ENCODE assay signal across 34 cellular contexts in genomic region chr3:53183514-53183913, GRCh38.
"Had no signal": no experiment of that assay in that cellular context is flagged by ENCODE, and none has a peak within 500 bp of the region (broad histone marks: within the 10 kb centered on the region; RNA-seq: fewer than 3 reads in every experiment).

No MANE protein-coding gene starts in this region.

- H3K9me3 ChIP-seq: Peyer's patch had no signal

- H3K4me1 Mint-ChIP-seq: activated naive CD8-positive, alpha-beta T cell treated with anti-CD3 and anti-CD28 coated beads for 36 hours; activated T-helper 17 cell treated with anti-CD3 and anti-CD28 coated beads, Interleukin-2, amount 50 U/mL, for 72 hours had no signal

- H3K27ac Mint-ChIP-seq: activated CD4-positive, alpha-beta T cell treated with anti-CD3 and anti-CD28 coated beads, Interleukin-2, amount 10 ng/mL, durations not matched to agents 24 days and 14 days; activated CD8-positive, alpha-beta T cell treated with anti-CD3 and anti-CD28 coated beads for 36 hours; activated naive CD8-positive, alpha-beta T cell treated with anti-CD3 and anti-CD28 coated beads for 36 hours; activated T-cell treated with anti-CD3 and anti-CD28 coated beads, Interleukin-2, amount 50 U/mL, for 72 hours; activated T-helper 17 cell treated with anti-CD3 and anti-CD28 coated beads, Interleukin-2, amount 50 U/mL, for 72 hours had no signal

- H3K4me3 ChIP-seq: Peyer's patch had no signal

- H3K27me3 Mint-ChIP-seq: activated CD4-positive, alpha-beta T cell treated with anti-CD3 and anti-CD28 coated beads, Interleukin-2, amount 10 ng/mL, durations not matched to agents 24 days and 14 days; activated CD8-positive, alpha-beta T cell treated with anti-CD3 and anti-CD28 coated beads for 36 hours; activated naive CD8-positive, alpha-beta T cell treated with anti-CD3 and anti-CD28 coated beads for 36 hours; activated T-helper 17 cell treated with anti-CD3 and anti-CD28 coated beads, Interleukin-2, amount 50 U/mL, for 72 hours had no signal

- H3K9me3 Mint-ChIP-seq: activated CD4-positive, alpha-beta T cell treated with anti-CD3 and anti-CD28 coated beads, Interleukin-2, amount 10 ng/mL, durations not matched to agents 24 days and 14 days; activated CD8-positive, alpha-beta T cell treated with anti-CD3 and anti-CD28 coated beads for 36 hours; activated naive CD8-positive, alpha-beta T cell treated with anti-CD3 and anti-CD28 coated beads for 36 hours; activated T-cell treated with anti-CD3 and anti-CD28 coated beads, Interleukin-2, amount 50 U/mL, for 72 hours; activated T-helper 17 cell treated with anti-CD3 and anti-CD28 coated beads, Interleukin-2, amount 50 U/mL, for 72 hours had no signal

- ATAC-seq: activated CD8-positive, alpha-beta T cell treated with anti-CD3 and anti-CD28 coated beads for 36 hours; activated T-cell treated with anti-CD3 and anti-CD28 coated beads, Interleukin-2, amount 50 U/mL, for 72 hours; activated T-helper 17 cell treated with anti-CD3 and anti-CD28 coated beads, Interleukin-2, amount 50 U/mL, for 72 hours; PC-3; Right ventricle myocardium inferior had no signal

- H3K27me3 ChIP-seq: brain microvascular endothelial cell, Peyer's patch had no signal

- DNase-seq: activated CD4-positive, alpha-beta T cell treated with anti-CD3 and anti-CD28 coated beads for 1 hour; activated CD4-positive, alpha-beta T cell treated with anti-CD3 and anti-CD28 coated beads, Interleukin-2, amount 10 ng/mL, durations not matched to agents 24 days and 14 days; activated CD4-positive, alpha-beta T cell treated with anti-CD3 and anti-CD28 coated beads, Interleukin-2, amount 50 U/mL, for 4 hours; activated CD4-positive, CD25-positive, alpha-beta regulatory T cell; activated CD8-positive, alpha-beta T cell treated with anti-CD3 and anti-CD28 coated beads for 36 hours; activated effector memory CD4-positive, alpha-beta T cell treated with anti-CD3 and anti-CD28 coated beads, Interleukin-2, amount 50 U/mL, for 16 hours; activated naive CD4-positive, alpha-beta T cell; activated naive CD4-positive, alpha-beta T cell treated with anti-CD3 and anti-CD28 coated beads, Interleukin-2, amount 50 U/mL, for 16 hours; activated naive CD8-positive, alpha-beta T cell treated with anti-CD3 and anti-CD28 coated beads for 36 hours; activated T-cell treated with anti-CD3 and anti-CD28 coated beads, Interleukin-2, amount 50 U/mL, for 1 hour; activated T-cell treated with anti-CD3 and anti-CD28 coated beads, Interleukin-2, amount 50 U/mL, for 72 hours; amniotic stem cell; aorta; brain microvascular endothelial cell; central memory CD4-positive, alpha-beta T cell; Kasumi-1; KG1; MM.1S; MV-4-11; NCI-H1092; NCI-H1436 treated with DMSO at 0.1 percent for 48 hours; NCI-H1694 treated with DMSO at 0.1 percent for 48 hours; NCI-H2029; NCI-H345; NCI-H524 treated with DMSO at 0.1 percent for 48 hours; NCI-H748 treated with DMSO at 0.1 percent for 48 hours; NK-92 treated with Interleukin-12 subunit alpha and Interleukin-12 subunit beta, amount 100 ng/mL, for 24 hours; PC-3; Peyer's patch; RPMI8226; T1000; WERI-Rb-1 had no signal

- H3K27ac ChIP-seq: brain microvascular endothelial cell, Peyer's patch, WERI-Rb-1 had no signal

- H3K4me3 Mint-ChIP-seq: activated CD4-positive, alpha-beta T cell treated with anti-CD3 and anti-CD28 coated beads, Interleukin-2, amount 10 ng/mL, durations not matched to agents 24 days and 14 days; activated CD8-positive, alpha-beta T cell treated with anti-CD3 and anti-CD28 coated beads for 36 hours; activated naive CD8-positive, alpha-beta T cell treated with anti-CD3 and anti-CD28 coated beads for 36 hours; activated T-cell treated with anti-CD3 and anti-CD28 coated beads, Interleukin-2, amount 50 U/mL, for 72 hours; activated T-helper 17 cell treated with anti-CD3 and anti-CD28 coated beads, Interleukin-2, amount 50 U/mL, for 72 hours had no signal
